9 cellular contexts compared by ENCODE assay signal in genomic region chr20:31712112-31712553, GRCh38. TPM values are rescaled to one million over a fixed set of nuclear protein-coding genes. Genes with fewer than 3 reads are reported as not detected.
A peak's percentile ranks its signal among the peaks of the same experiment; 100 is the strongest.
DNase-seq lines count a peak whose midpoint lies in the region; ATAC-seq, FAIRE-seq and TF ChIP-seq lines count a peak whose summit lies in the region.
"Had no signal": no experiment of that assay in that cellular context is flagged by ENCODE, and none has a peak within 500 bp of the region (broad histone marks: within the 10 kb centered on the region; RNA-seq: fewer than 3 reads in every experiment).

No MANE protein-coding gene starts in this region.

- H3K9me3 Mint-ChIP-seq in activated T-helper 2 cell treated with anti-CD3 and anti-CD28 coated beads, Interferon-gamma antibody, Interleukin-2, Interleukin-4, amounts not matched to agents 10 μg/mL and 5 μg/mL and 100 μg/mL, durations not matched to agents 14 hours and 24 hours and 36 hours: no peaks in the 10 kb centered on the region

- DNase-seq in NCI-H510A treated with DMSO at 0.1 percent for 48 hours (lab: John Stamatoyannopoulos, UW): peak; percentile 48
- no peak for DNase-seq in NCI-H510A (lab: John Stamatoyannopoulos, UW)
- DNase-seq in activated T-helper 2 cell treated with anti-CD3 and anti-CD28 coated beads, Interferon-gamma antibody, Interleukin-2, Interleukin-4, amounts not matched to agents 10 μg/mL and 5 μg/mL and 100 μg/mL, durations not matched to agents 14 hours and 24 hours and 36 hours (ENCODE audit: low spot score): no peak
- no peak for DNase-seq in kidney
- DNase-seq in testis: peak; percentile 48
- DNase-seq in NCI-H446 (lab: John Stamatoyannopoulos, UW): no peak

- peak overlapping the region; percentile 4 to 59 for H3K9ac ChIP-seq in kidney (ENCODE audit: low read length in 2 of 2)

- H3K27ac Mint-ChIP-seq in activated T-helper 2 cell treated with anti-CD3 and anti-CD28 coated beads, Interferon-gamma antibody, Interleukin-2, Interleukin-4, amounts not matched to agents 10 μg/mL and 5 μg/mL and 100 μg/mL, durations not matched to agents 14 hours and 24 hours and 36 hours: peak overlapping the region; percentile 5
- H3K27ac Mint-ChIP-seq: B cell had no signal

- no peak for TF ChIP-seq POLR2A in testis (IDR thresholded peaks at IDR 0.05)

- FAIRE-seq in kidney (lab: Jason Lieb, UNC): no peak

- peaks cover 20% of the 10 kb centered on the region in 2 donors for H3K36me3 ChIP-seq in kidney (ENCODE audit: control insufficient read depth in 1 of 2, insufficient read depth in 2 of 2, low read length in 2 of 2)
- H3K36me3 ChIP-seq in testis (ENCODE audit: low read depth, missing control alignments): no peaks in the 10 kb centered on the region

- H3K36me3 Mint-ChIP-seq in activated T-helper 2 cell treated with anti-CD3 and anti-CD28 coated beads, Interferon-gamma antibody, Interleukin-2, Interleukin-4, amounts not matched to agents 10 μg/mL and 5 μg/mL and 100 μg/mL, durations not matched to agents 14 hours and 24 hours and 36 hours (ENCODE audit: low read depth): peaks cover 98% of the 10 kb centered on the region

- WGBS in testis, 2 donors: 32 to 39% methylated on average over 5 of the region's 5 CpGs

- H3K27me3 Mint-ChIP-seq in activated T-helper 2 cell treated with anti-CD3 and anti-CD28 coated beads, Interferon-gamma antibody, Interleukin-2, Interleukin-4, amounts not matched to agents 10 μg/mL and 5 μg/mL and 100 μg/mL, durations not matched to agents 14 hours and 24 hours and 36 hours (ENCODE audit: low read depth): no peaks in the 10 kb centered on the region
- H3K27me3 Mint-ChIP-seq: B cell had no signal

- H3K27ac ChIP-seq in kidney (ENCODE audit: low read depth in 2 of 2, low read length in 2 of 2) (peak overlapping the region; percentile 91 to 97), testis (peak overlapping the region; percentile 79 to 99)

- H3K9me3 ChIP-seq in kidney (ENCODE audit: control insufficient read depth in 1 of 2, low read length in 2 of 2) (no peaks in the 10 kb centered on the region), testis (no peaks in the 10 kb centered on the region)

- intact Hi-C loops in activated T-helper 2 cell treated with anti-CD3 and anti-CD28 coated beads, Interferon-gamma antibody, Interleukin-2, Interleukin-4, amounts not matched to agents 10 μg/mL and 5 μg/mL and 100 μg/mL, durations not matched to agents 14 hours and 24 hours and 36 hours (cut with micrococcal nuclease): no loop called here
- intact Hi-C loops in kidney (cut with DNase I): no loop called here
- intact Hi-C loops in testis (cut with DNase I; ENCODE audit: low total_unique reads): no loop called here

- H3K4me1 ChIP-seq in kidney (ENCODE audit: control insufficient read depth in 1 of 2, insufficient read depth in 1 of 2, low read depth in 1 of 2, low read length in 2 of 2): peaks cover 65 to 66% of the 10 kb centered on the region in 2 donors
- peaks cover 67% of the 10 kb centered on the region for H3K4me1 ChIP-seq in testis

- H3K4me3 Mint-ChIP-seq in activated T-helper 2 cell treated with anti-CD3 and anti-CD28 coated beads, Interferon-gamma antibody, Interleukin-2, Interleukin-4, amounts not matched to agents 10 μg/mL and 5 μg/mL and 100 μg/mL, durations not matched to agents 14 hours and 24 hours and 36 hours (ENCODE audit: low read depth): no peak overlapping the region
- H3K4me3 Mint-ChIP-seq: B cell had no signal

- peak overlapping the region; percentile 9 to 26 for H3K4me3 ChIP-seq in kidney (ENCODE audit: low read length in 2 of 2)
- H3K4me3 ChIP-seq in testis: no peak overlapping the region

- no peaks in the 10 kb centered on the region for H3K27me3 ChIP-seq in testis

- peaks cover 71% of the 10 kb centered on the region for H3K4me1 Mint-ChIP-seq in activated T-helper 2 cell treated with anti-CD3 and anti-CD28 coated beads, Interferon-gamma antibody, Interleukin-2, Interleukin-4, amounts not matched to agents 10 μg/mL and 5 μg/mL and 100 μg/mL, durations not matched to agents 14 hours and 24 hours and 36 hours (ENCODE audit: low read depth)

- no peak for TF ChIP-seq CTCF in kidney (IDR thresholded peaks at IDR 0.05; ENCODE audit: borderline replicate concordance, extremely low read depth, insufficient read depth)
- no peak for TF ChIP-seq CTCF in testis (IDR thresholded peaks at IDR 0.05)

- no peak for ATAC-seq in GM19467 (IDR thresholded peaks at IDR 0.05; ENCODE audit: unreplicated experiment)
- ATAC-seq in HG02981 (IDR thresholded peaks at IDR 0.05; ENCODE audit: unreplicated experiment): no peak

RNA-seq across cellular contexts. Expression of gene BCL2L1, which starts 10.5 kb away (rescaled TPM):
- total RNA-seq in activated T-helper 2 cell treated with anti-CD3 and anti-CD28 coated beads, Interferon-gamma antibody, Interleukin-2, Interleukin-4, amounts not matched to agents 10 μg/mL and 5 μg/mL and 100 μg/mL, durations not matched to agents 14 hours and 24 hours and 36 hours: 313 and 326 TPM in 2 replicates
- 139 TPM for total RNA-seq in kidney
- polyA plus RNA-seq in kidney (ENCODE audit: insufficient read depth, low read depth, low replicate concordance): 132 TPM
- 10 to 100 TPM; 83.0 to 84.7 TPM for total RNA-seq in testis
- polyA plus RNA-seq in testis (ENCODE audit: insufficient read depth, low read depth, low replicate concordance): 122 TPM

RNA-seq across cellular contexts. Expression of gene TPX2, which starts 27.0 kb away (rescaled TPM):
- 82.8 and 83.0 TPM in 2 replicates for total RNA-seq in activated T-helper 2 cell treated with anti-CD3 and anti-CD28 coated beads, Interferon-gamma antibody, Interleukin-2, Interleukin-4, amounts not matched to agents 10 μg/mL and 5 μg/mL and 100 μg/mL, durations not matched to agents 14 hours and 24 hours and 36 hours
- total RNA-seq in kidney (1.4 TPM), testis (10 to 100 TPM; 39.7 to 52.5 TPM)
- polyA plus RNA-seq in kidney (ENCODE audit: insufficient read depth, low read depth, low replicate concordance) (0.47 TPM), testis (ENCODE audit: insufficient read depth, low read depth, low replicate concordance) (74.6 TPM)

Comparison
In these comparisons a context has a peak if more than half of its experiments do, and no peak if none do; other contexts are left out.
1. DNase-seq: peak in NCI-H510A treated with DMSO at 0.1 percent for 48 hours (single experiment) and testis (single experiment); none in NCI-H510A (single experiment), activated T-helper 2 cell treated with anti-CD3 and anti-CD28 coated beads, Interferon-gamma antibody, Interleukin-2, Interleukin-4, amounts not matched to agents 10 μg/mL and 5 μg/mL and 100 μg/mL, durations not matched to agents 14 hours and 24 hours and 36 hours (single experiment), kidney (single experiment) and NCI-H446 (0 of 2).
2. H3K4me3 ChIP-seq: peak in kidney (2 of 2); none in testis (0 of 2).
3. RNA of gene TPX2, which starts 27.0 kb away (total RNA-seq): 82.8 to 83.0 TPM in activated T-helper 2 cell treated with anti-CD3 and anti-CD28 coated beads, Interferon-gamma antibody, Interleukin-2, Interleukin-4, amounts not matched to agents 10 μg/mL and 5 μg/mL and 100 μg/mL, durations not matched to agents 14 hours and 24 hours and 36 hours and 39.7 to 52.5 TPM in testis; 1.4 TPM in kidney (single experiment); every median in the first group is over 10 times any median in the second.